In the genomic region with DNA sequence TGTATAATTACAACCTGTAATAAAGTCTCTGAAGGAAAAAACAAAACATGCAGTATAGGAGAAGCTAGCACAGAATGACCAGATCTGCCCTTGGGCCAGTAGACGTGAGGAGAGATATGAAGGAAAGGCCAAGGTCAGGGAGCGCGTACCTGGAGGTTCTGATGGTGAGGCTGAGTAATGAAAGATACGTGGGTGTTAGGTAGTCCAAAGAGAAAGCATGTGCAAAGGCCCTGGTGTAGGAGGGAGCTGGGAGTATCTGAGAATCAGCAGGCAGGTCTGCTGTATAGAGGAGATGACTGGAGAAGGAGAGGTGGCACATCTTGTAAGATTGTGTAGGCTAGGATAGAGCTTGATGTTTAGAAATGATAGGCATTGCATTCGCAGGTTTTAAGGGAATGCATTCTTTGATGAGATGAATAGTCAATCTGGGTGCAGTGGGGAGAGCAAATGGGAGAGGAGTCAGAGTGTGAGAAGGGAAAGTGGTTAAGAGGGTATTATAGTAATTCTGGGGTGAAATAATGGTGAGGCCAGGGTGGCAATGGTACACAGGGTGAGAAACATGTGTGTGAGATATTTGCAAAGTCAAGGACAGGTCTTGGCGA, we compare ENCODE assay signal across 25 cellular contexts.
"Had no signal": no experiment of that assay in that cellular context is flagged by ENCODE, and none has a peak within 500 bp of the region (broad histone marks: within the 10 kb centered on the region; RNA-seq: fewer than 3 reads in every experiment).

No MANE protein-coding gene starts in this region.

- H3K4me1 ChIP-seq: ascending aorta had no signal

- DNase-seq: activated B cell treated with CpG ODN at 0.5 μM for 24 hours; activated CD4-positive, alpha-beta memory T cell treated with anti-CD3 and anti-CD28 coated beads, Interleukin-2, amount 10 ng/mL, durations not matched to agents 7 days and 5 days; activated CD4-positive, alpha-beta T cell treated with anti-CD3 and anti-CD28 coated beads for 1 hour; activated CD4-positive, alpha-beta T cell treated with anti-CD3 and anti-CD28 coated beads, Interleukin-2, amount 50 U/mL, for 1 hour; activated CD8-positive, alpha-beta memory T cell treated with anti-CD3 and anti-CD28 coated beads, Interleukin-2, amount 50 U/mL, for 48 hours; activated effector memory CD4-positive, alpha-beta T cell treated with anti-CD3 and anti-CD28 coated beads, Interleukin-2, amount 50 U/mL, for 16 hours; activated naive CD4-positive, alpha-beta T cell treated with Interleukin-2 at 50 U/mL for 16 hours; activated T-cell treated with anti-CD3 and anti-CD28 coated beads, Interleukin-2, amount 50 U/mL, for 1 hour; MG63; MV-4-11; NCI-H1092 treated with DMSO at 0.1 percent for 48 hours; NCI-H1417 treated with DMSO at 0.1 percent for 48 hours; NCI-H1694; NCI-H2029 treated with DMSO at 0.1 percent for 48 hours; NCI-H345; NCI-H510A; NCI-H526 treated with DMSO at 0.1 percent for 48 hours; NCI-H82; SIG-M5; T-cell; T-helper 2 cell; T1000 had no signal

- H3K27me3 Mint-ChIP-seq: activated B cell treated with CpG ODN at 0.5 μM for 24 hours; activated CD4-positive, alpha-beta memory T cell treated with anti-CD3 and anti-CD28 coated beads, Interleukin-2, amount 10 ng/mL, durations not matched to agents 7 days and 5 days; brain; T-cell had no signal

- ATAC-seq: T-cell had no signal

- H3K9me3 ChIP-seq: MG63 had no signal

- H3K36me3 ChIP-seq: ascending aorta, cardiac muscle cell, MG63 had no signal

- H3K27me3 ChIP-seq: ascending aorta, cardiac muscle cell, MG63 had no signal

- H3K4me3 ChIP-seq: ascending aorta, cardiac muscle cell, MG63 had no signal

- H3K36me3 Mint-ChIP-seq: brain, T-cell had no signal

- H3K4me3 Mint-ChIP-seq: activated B cell treated with CpG ODN at 0.5 μM for 24 hours; activated CD4-positive, alpha-beta memory T cell treated with anti-CD3 and anti-CD28 coated beads, Interleukin-2, amount 10 ng/mL, durations not matched to agents 7 days and 5 days; brain; T-cell had no signal

- H3K9me3 Mint-ChIP-seq: activated B cell treated with CpG ODN at 0.5 μM for 24 hours; activated CD4-positive, alpha-beta memory T cell treated with anti-CD3 and anti-CD28 coated beads, Interleukin-2, amount 10 ng/mL, durations not matched to agents 7 days and 5 days had no signal

- H3K27ac Mint-ChIP-seq: activated B cell treated with CpG ODN at 0.5 μM for 24 hours; activated CD4-positive, alpha-beta memory T cell treated with anti-CD3 and anti-CD28 coated beads, Interleukin-2, amount 10 ng/mL, durations not matched to agents 7 days and 5 days; brain; T-cell had no signal

- H3K27ac ChIP-seq: ascending aorta, cardiac muscle cell had no signal
